Comparison of ENCODE assay signal across 22 cellular contexts in the genomic region with DNA sequence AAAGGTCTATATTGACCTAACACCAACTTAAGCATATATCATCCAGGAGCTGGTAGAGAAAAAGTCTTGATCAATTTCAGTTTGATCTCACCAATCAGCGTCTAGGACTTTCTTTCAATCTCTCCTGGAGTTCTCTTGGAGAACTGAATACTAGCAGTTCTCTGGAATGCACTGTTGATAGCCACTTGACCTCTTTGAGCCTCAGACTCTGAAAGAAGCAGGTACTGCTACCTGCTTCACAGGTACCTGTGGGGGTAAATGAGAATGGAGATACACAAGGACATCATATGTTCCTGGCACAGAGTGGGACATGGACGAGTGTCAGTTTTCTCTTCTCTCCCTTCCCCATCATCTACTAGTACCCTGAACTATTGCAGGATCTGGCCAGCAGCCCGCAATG.
"Had no signal": no experiment of that assay in that cellular context is flagged by ENCODE, and none has a peak within 500 bp of the region (broad histone marks: within the 10 kb centered on the region; RNA-seq: fewer than 3 reads in every experiment).

No MANE protein-coding gene starts in this region.

- ATAC-seq: foreskin keratinocyte; left lobe of liver; natural killer cell treated with Interleukin-12 subunit alpha and Interleukin-12 subunit beta and Interleukin-15 and Interleukin-18, amount 100 ng/mL, for 72 hours; pancreas; stimulated activated effector memory CD8-positive, alpha-beta T cell treated with anti-CD3 and anti-CD28 coated beads, Interleukin-12 subunit alpha, Interleukin-12 subunit beta, amount 100 ng/mL, for 72 hours had no signal

- H3K36me3 Mint-ChIP-seq: memory B cell; naive B cell; natural killer cell treated with Interleukin-12 subunit alpha and Interleukin-12 subunit beta and Interleukin-15 and Interleukin-18, amount 100 ng/mL, for 72 hours; stimulated activated effector memory CD8-positive, alpha-beta T cell treated with anti-CD3 and anti-CD28 coated beads, Interleukin-12 subunit alpha, Interleukin-12 subunit beta, amount 100 ng/mL, for 72 hours had no signal

- H3K4me1 ChIP-seq: foreskin keratinocyte, pancreas, sigmoid colon, stomach, tibial artery, vagina had no signal

- H3K27me3 ChIP-seq: esophagus muscularis mucosa, foreskin keratinocyte, neutrophil, pancreas, sigmoid colon, stomach, tibial artery, vagina had no signal

- H3K4me3 Mint-ChIP-seq: memory B cell; naive B cell; natural killer cell treated with Interleukin-12 subunit alpha and Interleukin-12 subunit beta and Interleukin-15 and Interleukin-18, amount 100 ng/mL, for 72 hours; neural crest cell; stimulated activated effector memory CD8-positive, alpha-beta T cell treated with anti-CD3 and anti-CD28 coated beads, Interleukin-12 subunit alpha, Interleukin-12 subunit beta, amount 100 ng/mL, for 72 hours had no signal

- H3K36me3 ChIP-seq: esophagus muscularis mucosa, neutrophil, pancreas, sigmoid colon, stomach, tibial artery, vagina had no signal

- H3K4me3 ChIP-seq: coronary artery, esophagus muscularis mucosa, lung, pancreas, sigmoid colon, stomach, tibial artery, vagina had no signal

- H3K9me3 Mint-ChIP-seq: natural killer cell treated with Interleukin-12 subunit alpha and Interleukin-12 subunit beta and Interleukin-15 and Interleukin-18, amount 100 ng/mL, for 72 hours; stimulated activated effector memory CD8-positive, alpha-beta T cell treated with anti-CD3 and anti-CD28 coated beads, Interleukin-12 subunit alpha, Interleukin-12 subunit beta, amount 100 ng/mL, for 72 hours had no signal

- H3K27ac Mint-ChIP-seq: memory B cell; natural killer cell treated with Interleukin-12 subunit alpha and Interleukin-12 subunit beta and Interleukin-15 and Interleukin-18, amount 100 ng/mL, for 72 hours; stimulated activated effector memory CD8-positive, alpha-beta T cell treated with anti-CD3 and anti-CD28 coated beads, Interleukin-12 subunit alpha, Interleukin-12 subunit beta, amount 100 ng/mL, for 72 hours had no signal

- H3K27me3 Mint-ChIP-seq: memory B cell; naive B cell; natural killer cell treated with Interleukin-12 subunit alpha and Interleukin-12 subunit beta and Interleukin-15 and Interleukin-18, amount 100 ng/mL, for 72 hours had no signal

- H3K9me3 ChIP-seq: esophagus muscularis mucosa, neutrophil, pancreas, sigmoid colon, tibial artery, vagina had no signal

- H3K4me1 Mint-ChIP-seq: neural crest cell; stimulated activated effector memory CD8-positive, alpha-beta T cell treated with anti-CD3 and anti-CD28 coated beads, Interleukin-12 subunit alpha, Interleukin-12 subunit beta, amount 100 ng/mL, for 72 hours had no signal

- H3K27ac ChIP-seq: coronary artery, esophagus muscularis mucosa, foreskin keratinocyte, neutrophil, pancreas, sigmoid colon, stomach, tibial artery, vagina had no signal

- DNase-seq: dermis blood vessel endothelial cell; effector memory CD4-positive, alpha-beta T cell; foreskin keratinocyte; glutamatergic neuron; naive B cell; pancreas; sigmoid colon; stimulated activated CD4-positive, alpha-beta T cell treated with anti-CD3 and anti-CD28 coated beads, Interleukin-2, amount 100 ng/mL, for 24 hours; stimulated activated CD4-positive, alpha-beta T cell treated with anti-CD3 and anti-CD28 coated beads, Interleukin-4, amount 100 ng/mL, for 24 hours; stimulated activated naive CD4-positive, alpha-beta T cell treated with Interleukin-2 at 50 U/mL for 16 hours; stomach; tibial artery had no signal
